Comparison of ENCODE assay signal across 1 cellular context in the genomic region with DNA sequence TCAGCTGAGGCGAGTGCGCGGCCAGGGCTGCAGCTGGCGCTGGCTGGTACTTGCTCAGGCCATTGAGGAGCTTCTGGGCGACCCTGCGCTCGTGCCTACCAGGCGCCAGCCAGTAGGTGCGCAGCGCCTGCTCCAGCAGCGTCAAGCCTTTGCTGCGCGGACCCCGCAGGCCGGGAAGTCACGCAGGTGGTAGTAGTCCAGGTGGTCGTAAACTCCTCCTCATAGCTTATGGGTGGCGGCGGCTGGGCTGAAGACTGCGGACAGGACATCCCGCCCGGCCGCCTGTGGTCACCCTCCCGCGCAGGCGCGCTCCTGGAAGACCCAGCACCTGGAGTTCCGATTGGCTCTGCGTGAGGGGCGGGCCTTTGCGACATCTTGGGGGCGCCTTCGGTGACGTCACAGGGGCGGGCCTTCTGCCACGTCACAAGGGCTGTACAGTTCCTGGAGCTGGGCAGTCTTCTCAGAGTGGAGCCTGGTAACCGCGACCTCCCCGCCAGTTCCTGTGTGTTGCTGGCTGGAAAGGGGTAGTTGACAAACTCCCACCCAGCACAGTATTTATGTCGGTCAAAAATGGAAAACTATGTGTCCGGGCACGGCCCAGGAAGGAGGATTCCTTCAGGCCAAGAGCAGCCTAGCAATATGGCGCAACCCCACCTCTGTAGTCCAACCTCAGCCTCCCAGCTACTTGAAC.
TF ChIP-seq lines count a peak whose summit lies in the region.

No MANE protein-coding gene starts in this region.

TF ChIP-seq in HEK293, 187 proteins besides CTCF, POLR2A, EP300 and RAD21 (continued from another document):
- TF ChIP-seq GLIS2 (tag by site-specific recombination; IDR thresholded peaks at IDR 0.05): peak; percentile 83
